8 cellular contexts compared by ENCODE assay signal in genomic region chr19:913080-913748, GRCh38. TPM values are rescaled to one million over a fixed set of nuclear protein-coding genes. Genes with fewer than 3 reads are reported as not detected.
DNase-seq lines count a peak whose midpoint lies in the region; ATAC-seq, FAIRE-seq and TF ChIP-seq lines count a peak whose summit lies in the region.

TSS of gene R3HDM4 (minus strand) at chr19:913219. CDS start at chr19:913157, 62 bp downstream.

- POLR2A ChIA-PET in RWPE1 (lab: Yijun Ruan, JAX; ENCODE audit: low non-redundant PET) = no interaction called here

- H3K27ac ChIP-seq in RWPE1 = peak within 1 kb of the TSS; percentile 91
- no peak within 1 kb of the TSS for H3K27ac ChIP-seq in neural progenitor cell
- peak within 1 kb of the TSS; percentile 72 for H3K27ac ChIP-seq in subcutaneous abdominal adipose tissue (ENCODE audit: low read depth, low read length)

- peaks cover 46% of the 10 kb centered on the region for H3F3A ChIP-seq in neural progenitor cell (ENCODE audit: low read depth)

- peak within 1 kb of the TSS; percentile 86 for H3K4me3 Mint-ChIP-seq in neural progenitor cell

- peaks cover 2% of the 10 kb centered on the region for H3K4me1 Mint-ChIP-seq in neural progenitor cell

- H2AFZ ChIP-seq in neural progenitor cell (replicated peaks) = peak within 1 kb of the TSS; percentile 99

- H3K27ac Mint-ChIP-seq in neural progenitor cell = no peak within 1 kb of the TSS

- H3K4me1 ChIP-seq in neural progenitor cell (peaks cover 4% of the 10 kb centered on the region), subcutaneous abdominal adipose tissue (ENCODE audit: control insufficient read depth in 5 of 5, insufficient read depth in 5 of 5, low read length in 5 of 5) (peaks cover 2 to 27% (median 17%) of the 10 kb centered on the region in 5 donors)

- FAIRE-seq in frontal cortex (lab: Jason Lieb, UNC) = no peak

- H3K9ac ChIP-seq in neural progenitor cell (peak within 1 kb of the TSS; percentile 73), subcutaneous abdominal adipose tissue (ENCODE audit: low read length in 5 of 5) (peak within 1 kb of the TSS; percentile 76 to 94 (median 82))

- H3K79me2 ChIP-seq in neural progenitor cell (ENCODE audit: low read depth) = peaks cover 41% of the 10 kb centered on the region

- no peaks in the 10 kb centered on the region for H3K36me3 ChIP-seq in neural progenitor cell
- H3K36me3 ChIP-seq in subcutaneous abdominal adipose tissue (ENCODE audit: control insufficient read depth in 5 of 5, insufficient read depth in 5 of 5, low read length in 5 of 5) = no peaks in the 10 kb centered on the region

- H3K36me3 Mint-ChIP-seq in neural progenitor cell = no peaks in the 10 kb centered on the region

- DNase-seq in RWPE1 (ENCODE audit: low spot score) (peak; percentile 67), frontal cortex (ENCODE audit: low spot score in 2 of 2) (peak; percentile 98 to 99), neural progenitor cell (ENCODE audit: low spot score) (peak; percentile 86), OCI-M2 (lab: John Stamatoyannopoulos, UW; ENCODE audit: unreplicated experiment) (no peak)
- peak; percentile 88 for DNase-seq in activated naive CD4-positive, alpha-beta T cell treated with Interleukin-2 at 50 U/mL for 16 hours

- H3K27me3 ChIP-seq in neural progenitor cell = peaks cover 47% of the 10 kb centered on the region
- H3K27me3 ChIP-seq in subcutaneous abdominal adipose tissue (ENCODE audit: control insufficient read depth in 5 of 5, insufficient read depth in 4 of 5, low read length in 5 of 5) = peaks cover 8 to 14% (median 12%) of the 10 kb centered on the region in 5 donors

- ATAC-seq in HG03045 (IDR thresholded peaks at IDR 0.05; ENCODE audit: unreplicated experiment) = peak; percentile 55

- peaks cover 35% of the 10 kb centered on the region for H4K20me1 ChIP-seq in neural progenitor cell (ENCODE audit: low read depth)

- H3K4me3 ChIP-seq in GM08714 (ENCODE audit: low read length) = peak within 1 kb of the TSS; percentile 90
- peak within 1 kb of the TSS; percentile 88 for H3K4me3 ChIP-seq in neural progenitor cell
- H3K4me3 ChIP-seq in subcutaneous abdominal adipose tissue (ENCODE audit: low read depth in 1 of 5, low read length in 5 of 5) = peak within 1 kb of the TSS; percentile 76 to 87 (median 80)

- no peaks in the 10 kb centered on the region for H3K9me3 ChIP-seq in neural progenitor cell (ENCODE audit: low read depth)
- no peaks in the 10 kb centered on the region for H3K9me3 ChIP-seq in subcutaneous abdominal adipose tissue (ENCODE audit: control insufficient read depth in 5 of 5, low read length in 5 of 5)

- peaks cover 11% of the 10 kb centered on the region for H3K27me3 Mint-ChIP-seq in neural progenitor cell (ENCODE audit: insufficient read depth, low read depth)

- TF ChIP-seq CTCF in RWPE1 (conservative IDR thresholded peaks at IDR 0.05; ENCODE audit: low read depth) (no peak), neural progenitor cell (IDR thresholded peaks at IDR 0.05) (no peak)

- CTCF ChIA-PET in RWPE1 (lab: Yijun Ruan, JAX) = no interaction called here

- no peaks in the 10 kb centered on the region for H3K9me3 Mint-ChIP-seq in neural progenitor cell

- peak within 1 kb of the TSS; percentile 96 for H3K4me2 ChIP-seq in neural progenitor cell

RNA-seq across cellular contexts. Expression of gene R3HDM4, which starts in this region (rescaled TPM):
- 26.5 TPM for total RNA-seq in frontal cortex
- total RNA-seq in neural progenitor cell (ENCODE audit: low replicate concordance) = 22.7 and 58.2 TPM in 2 replicates
